ENCODE assay signal across 1 cellular context in the genomic region with DNA sequence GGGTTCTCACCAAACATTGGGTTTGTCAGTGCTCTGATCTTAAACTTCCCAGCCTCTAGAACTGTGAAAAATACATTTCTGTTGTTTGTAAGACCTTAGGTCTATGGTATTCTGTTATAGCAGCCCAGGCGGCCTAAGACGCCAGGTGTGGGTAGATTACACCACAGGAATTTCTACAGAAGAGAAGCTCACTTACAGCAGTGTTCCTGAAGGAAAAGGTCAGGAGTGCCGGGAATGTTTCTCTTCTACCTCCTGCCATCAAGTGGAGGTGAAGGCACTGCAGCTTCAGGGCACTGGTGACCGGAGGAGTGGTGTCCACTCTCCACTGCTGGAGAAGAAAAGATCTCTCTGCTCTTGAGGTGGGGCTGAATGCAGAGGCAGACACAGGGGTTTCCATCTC.
TF ChIP-seq lines count a peak whose summit lies in the region.

No MANE protein-coding gene starts in this region.

TF ChIP-seq in SK-N-SH, 30 proteins besides CTCF, POLR2A, EP300 and RAD21 (continued from another document):
- TF ChIP-seq, protein P1, sequence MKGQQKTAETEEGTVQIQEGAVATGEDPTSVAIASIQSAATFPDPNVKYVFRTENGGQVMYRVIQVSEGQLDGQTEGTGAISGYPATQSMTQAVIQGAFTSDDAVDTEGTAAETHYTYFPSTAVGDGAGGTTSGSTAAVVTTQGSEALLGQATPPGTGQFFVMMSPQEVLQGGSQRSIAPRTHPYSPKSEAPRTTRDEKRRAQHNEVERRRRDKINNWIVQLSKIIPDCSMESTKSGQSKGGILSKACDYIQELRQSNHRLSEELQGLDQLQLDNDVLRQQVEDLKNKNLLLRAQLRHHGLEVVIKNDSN (IDR thresholded peaks at IDR 0.05; ENCODE audit: borderline replicate concordance, low read depth), result no peak
- TF ChIP-seq ELF1 (IDR thresholded peaks at IDR 0.05) (no peak), FOXM1 (IDR thresholded peaks at IDR 0.05; ENCODE audit: low read depth) (no peak), JUND (IDR thresholded peaks at IDR 0.05) (no peak), CHD2 (IDR thresholded peaks at IDR 0.05; ENCODE audit: low read length, partially characterized antibody) (no peak), FOSL2 (IDR thresholded peaks at IDR 0.05; ENCODE audit: borderline replicate concordance, low read depth) (no peak), TAF1 (IDR thresholded peaks at IDR 0.05; ENCODE audit: borderline replicate concordance, low read depth, low read length) (no peak), NRF1 (IDR thresholded peaks at IDR 0.05; ENCODE audit: low read depth, low read length) (no peak), RFX5 (IDR thresholded peaks at IDR 0.05; ENCODE audit: low read length) (no peak), TEAD4 (IDR thresholded peaks at IDR 0.05; ENCODE audit: borderline replicate concordance, insufficient read depth) (no peak), GABPA (IDR thresholded peaks at IDR 0.05; ENCODE audit: low read depth) (no peak)
